In genomic region chr13:50075619-50076097, GRCh38 we compare ENCODE assay signal across 8 cellular contexts.
DNase-seq lines count a peak whose midpoint lies in the region; ATAC-seq, FAIRE-seq and TF ChIP-seq lines count a peak whose summit lies in the region.

No MANE protein-coding gene starts in this region.

- no peaks in the 10 kb centered on the region for H3K9me2 ChIP-seq in OCI-LY7 (ENCODE audit: insufficient read depth, low read length)

- H3K36me3 Mint-ChIP-seq in activated T-cell treated with anti-CD3 and anti-CD28 coated beads, Interleukin-2, amount 50 U/mL, for 4 hours (ENCODE audit: insufficient read depth), result peaks cover 8% of the 10 kb centered on the region
- H3K36me3 Mint-ChIP-seq in activated naive CD4-positive, alpha-beta T cell treated with anti-CD3 and anti-CD28 coated beads, Interleukin-2, amount 10 ng/mL, durations not matched to agents 7 days and 5 days, result peaks cover 46% of the 10 kb centered on the region

- no peak overlapping the region for H4K91ac ChIP-seq in H1 (replicated peaks; ENCODE audit: insufficient read length, low read length)

- H2AFZ ChIP-seq in OCI-LY7 (ENCODE audit: low read length), result no peak overlapping the region
- no peak overlapping the region for H2AFZ ChIP-seq in H1 (ENCODE audit: low read length)

- no peak overlapping the region for H3K27ac Mint-ChIP-seq in activated naive CD4-positive, alpha-beta T cell treated with anti-CD3 and anti-CD28 coated beads, Interleukin-2, amount 10 ng/mL, durations not matched to agents 7 days and 5 days

- H2BK120ac ChIP-seq in H1 (replicated peaks; ENCODE audit: low read depth, low read length), result no peak overlapping the region

- POLR2A ChIA-PET in OCI-LY7 (lab: Charles Lee), result interaction anchor here (0.6 to 1.4 kb wide), 7 partner anchors 14 to 400 kb away, joined by 3 to 8 read pairs (median 5); no protein-coding TSS in a partner anchor
- POLR2A ChIA-PET in H1 (lab: Charles Lee; ENCODE audit: partially characterized antibody), result interaction anchor here (1.1 kb wide), 2 partner anchors 68 to 79 kb away, joined by 3 to 5 read pairs; no protein-coding TSS in a partner anchor

- H3K23ac ChIP-seq in H1 (ENCODE audit: insufficient read length), result no peak overlapping the region

- H3K9ac ChIP-seq in H1 (replicated peaks in 1 of 4; ENCODE audit: extremely low read depth in 1 of 4, low read depth in 3 of 4, low read length in 3 of 4), result no peak overlapping the region

- no peak overlapping the region for H2BK15ac ChIP-seq in H1 (ENCODE audit: low read length)

- TF ChIP-seq CTCF in OCI-LY7 (conservative IDR thresholded peaks at IDR 0.05; ENCODE audit: low read length) (no peak), H1 (IDR thresholded peaks at IDR 0.05; ENCODE audit: control extremely low read depth in 1 of 3, insufficient read depth in 1 of 3, low read depth in 1 of 3, low read length in 3 of 3) (no peak)

- no peak for ATAC-seq in activated T-cell treated with anti-CD3 and anti-CD28 coated beads, Interleukin-2, amount 50 U/mL, for 4 hours

- H3K4me3 ChIP-seq in OCI-LY7 (ENCODE audit: low read depth, low read length, poor library complexity, severe bottlenecking) (peak overlapping the region; percentile 96), H1 (ENCODE audit: extremely low read depth in 1 of 4, insufficient read depth in 2 of 4, low read depth in 3 of 4, low read length in 4 of 4) (no peak overlapping the region), thymus (ENCODE audit: low read length) (peak overlapping the region; percentile 3)

- intact Hi-C loops in OCI-LY7 (cut with micrococcal nuclease; ENCODE audit: unreplicated experiment), result no loop called here

- H3K23me2 ChIP-seq in H1 (ENCODE audit: low read depth, low read length), result peaks cover 5% of the 10 kb centered on the region; the same call in 1 of the 2 replicates

- BruUV-seq in OCI-LY7 (replicated peaks; lab: Mats Ljungman, UMichigan), result no TSS peak

- no peak overlapping the region for H2AK5ac ChIP-seq in H1 (ENCODE audit: low read depth, low read length)

- no peak overlapping the region for H3K4ac ChIP-seq in H1 (replicated peaks; ENCODE audit: insufficient read length, low read depth, low read length)

- WGBS in H1 (ENCODE audit: extremely low coverage in 1 of 2, insufficient coverage in 1 of 2, insufficient read length in 1 of 2, insufficient replicate concordance in 2 of 2, low coverage in 1 of 2, low lambda C conversion rate in 2 of 2, missing lambda C conversion rate in 1 of 2), 2 experiments, result 83% methylated on average over 3 of the region's 3 CpGs; no CpG with 5 or more reads in 1 of the 2 experiments
- 25% methylated on average over 3 of the region's 3 CpGs for WGBS in thymus

- CTCF ChIA-PET in OCI-LY7 (lab: Charles Lee; ENCODE audit: unreplicated experiment), result no interaction called here
- CTCF ChIA-PET in H1 (lab: Charles Lee; ENCODE audit: partially characterized antibody), result interaction anchor here (1.7 kb wide), 1 partner anchor 100 kb away, joined by 4 read pairs; no protein-coding TSS in a partner anchor
- CTCF ChIA-PET in activated naive CD4-positive, alpha-beta T cell treated with anti-CD3 and anti-CD28 coated beads, Interleukin-2, amount 10 ng/mL, durations not matched to agents 7 days and 5 days (lab: Charles Lee), result interaction anchor here (0.6 to 1.6 kb wide), 2 partner anchors 77 to 813 kb away, joined by 3 to 5 read pairs; no protein-coding TSS in a partner anchor

- no peak overlapping the region for H4K8ac ChIP-seq in H1 (ENCODE audit: extremely low read depth, insufficient read depth, low read length)

- no peak for TF ChIP-seq RAD21 in H1 (IDR thresholded peaks at IDR 0.05 in 1 of 2, conservative IDR thresholded peaks at IDR 0.05 in 1 of 2; ENCODE audit: low read depth in 2 of 2, low read length in 2 of 2)

- H3K36me3 ChIP-seq in OCI-LY7 (ENCODE audit: insufficient read depth, low read length) (peaks cover 92% of the 10 kb centered on the region), H1 (ENCODE audit: control insufficient read depth in 2 of 4, insufficient read depth in 4 of 4, low read length in 3 of 4) (peaks cover 0 to 3% (median 0%) of the 10 kb centered on the region in 4 experiments; a peak in 1 of 8 replicates), thymus (ENCODE audit: control insufficient read depth, insufficient read depth) (peaks cover 3% of the 10 kb centered on the region)

- FAIRE-seq in H1 (lab: Jason Lieb, UNC), result peak; percentile 7

- H3K27me3 ChIP-seq in H1 (replicated peaks in 1 of 4; ENCODE audit: control insufficient read depth in 3 of 4, extremely low read depth in 1 of 4, insufficient read depth in 3 of 4, low read length in 3 of 4), result no peaks in the 10 kb centered on the region; a peak in 2 of 7 replicates
- no peaks in the 10 kb centered on the region for H3K27me3 ChIP-seq in thymus (ENCODE audit: control insufficient read depth, insufficient read depth)

- H3K4me1 Mint-ChIP-seq in activated T-cell treated with anti-CD3 and anti-CD28 coated beads, Interleukin-2, amount 50 U/mL, for 4 hours (ENCODE audit: low read depth), result peaks cover 44% of the 10 kb centered on the region
- peaks cover 61% of the 10 kb centered on the region for H3K4me1 Mint-ChIP-seq in activated naive CD4-positive, alpha-beta T cell treated with anti-CD3 and anti-CD28 coated beads, Interleukin-2, amount 10 ng/mL, durations not matched to agents 7 days and 5 days

- H3K27ac ChIP-seq in OCI-LY7 (ENCODE audit: low read depth, low read length, poor library complexity, severe bottlenecking), result peak overlapping the region; percentile 72
- no peak overlapping the region for H3K27ac ChIP-seq in H1 (ENCODE audit: low read depth, low read length)
- no peak overlapping the region for H3K27ac ChIP-seq in thymus (ENCODE audit: low read depth)

- no peak overlapping the region for H4K5ac ChIP-seq in H1 (ENCODE audit: insufficient read length, low read depth, low read length)

- no peak overlapping the region for H2BK20ac ChIP-seq in H1 (ENCODE audit: low read length)

- peak overlapping the region; percentile 96 for H3K4me2 ChIP-seq in OCI-LY7 (ENCODE audit: low read length)
- no peak overlapping the region for H3K4me2 ChIP-seq in H1 (ENCODE audit: insufficient read depth in 1 of 2, low read depth in 2 of 2, low read length in 2 of 2)

- no peak for DNase-seq in activated T-cell treated with anti-CD3 and anti-CD28 coated beads, Interleukin-2, amount 50 U/mL, for 4 hours
- DNase-seq in activated T-cell treated with anti-CD3 and anti-CD28 coated beads for 4 hours (no peak), OCI-LY7 (ENCODE audit: low spot score) (peak; percentile 62), H1 (ENCODE audit: low read depth in 1 of 2, low spot score in 2 of 2) (no peak), NCI-H146 treated with DMSO at 0.1 percent for 48 hours (lab: John Stamatoyannopoulos, UW; ENCODE audit: unreplicated experiment) (no peak), AG20443 (ENCODE audit: low spot score) (no peak)
- DNase-seq in activated naive CD4-positive, alpha-beta T cell treated with anti-CD3 and anti-CD28 coated beads, Interleukin-2, amount 10 ng/mL, durations not matched to agents 7 days and 5 days, result no peak

- H2BK5ac ChIP-seq in H1 (ENCODE audit: low read depth, low read length), result no peak overlapping the region

- H3K27me3 Mint-ChIP-seq in activated T-cell treated with anti-CD3 and anti-CD28 coated beads, Interleukin-2, amount 50 U/mL, for 4 hours (ENCODE audit: low read depth), result peaks cover 9% of the 10 kb centered on the region
- no peaks in the 10 kb centered on the region for H3K27me3 Mint-ChIP-seq in activated naive CD4-positive, alpha-beta T cell treated with anti-CD3 and anti-CD28 coated beads, Interleukin-2, amount 10 ng/mL, durations not matched to agents 7 days and 5 days

- TF ChIP-seq EP300 in H1 (IDR thresholded peaks at IDR 0.05; ENCODE audit: borderline replicate concordance in 1 of 2, low read depth in 2 of 2, low read length in 2 of 2), result no peak

- H3K9me3 ChIP-seq in OCI-LY7 (ENCODE audit: low read length), result no peaks in the 10 kb centered on the region
- no peaks in the 10 kb centered on the region for H3K9me3 ChIP-seq in H1 (ENCODE audit: insufficient read depth in 2 of 2, low read depth in 1 of 2, low read length in 1 of 2)
- H3K9me3 ChIP-seq in thymus (ENCODE audit: control insufficient read depth), result no peaks in the 10 kb centered on the region

- H3K4me1 ChIP-seq in OCI-LY7 (ENCODE audit: insufficient read depth, low read length, poor library complexity, severe bottlenecking) (peaks cover 70% of the 10 kb centered on the region), H1 (replicated peaks in 1 of 4; ENCODE audit: control insufficient read depth in 3 of 4, insufficient read depth in 4 of 4, low read length in 3 of 4) (peaks cover 0 to 6% (median 2%) of the 10 kb centered on the region in 4 experiments; a peak in 3 of 7 replicates), thymus (ENCODE audit: control insufficient read depth, insufficient read depth, low read length) (peaks cover 2% of the 10 kb centered on the region)

- TF ChIP-seq POLR2A in H1 (IDR thresholded peaks at IDR 0.05; ENCODE audit: control extremely low read depth in 1 of 2, low read depth in 2 of 2, low read length in 2 of 2), result no peak

- H3K4me3 Mint-ChIP-seq in activated T-cell treated with anti-CD3 and anti-CD28 coated beads, Interleukin-2, amount 50 U/mL, for 4 hours, result peak overlapping the region; percentile 62
- H3K4me3 Mint-ChIP-seq in activated naive CD4-positive, alpha-beta T cell treated with anti-CD3 and anti-CD28 coated beads, Interleukin-2, amount 10 ng/mL, durations not matched to agents 7 days and 5 days, result no peak overlapping the region

- peaks cover 100% of the 10 kb centered on the region for H3K79me2 ChIP-seq in OCI-LY7 (ENCODE audit: insufficient read depth, low read depth, low read length)
- peaks cover 0 to 96% of the 10 kb centered on the region in 2 experiments; a peak in 2 of 4 replicates for H3K79me2 ChIP-seq in H1 (ENCODE audit: control insufficient read depth in 1 of 2, insufficient read depth in 2 of 2, low read length in 2 of 2)

- H3K14ac ChIP-seq in H1 (ENCODE audit: insufficient read length), result no peak overlapping the region

- no peak overlapping the region for H2BK12ac ChIP-seq in H1 (ENCODE audit: low read depth, low read length)

- peaks cover 81% of the 10 kb centered on the region for H4K20me1 ChIP-seq in OCI-LY7 (ENCODE audit: insufficient read depth, low read length)
- peaks cover 7 to 8% of the 10 kb centered on the region in 2 experiments for H4K20me1 ChIP-seq in H1 (replicated peaks in 1 of 2; ENCODE audit: control insufficient read depth in 1 of 2, insufficient read depth in 2 of 2, low read length in 2 of 2)

- H3K9me3 Mint-ChIP-seq in activated T-cell treated with anti-CD3 and anti-CD28 coated beads, Interleukin-2, amount 50 U/mL, for 4 hours, result no peaks in the 10 kb centered on the region
- H3K9me3 Mint-ChIP-seq in activated naive CD4-positive, alpha-beta T cell treated with anti-CD3 and anti-CD28 coated beads, Interleukin-2, amount 10 ng/mL, durations not matched to agents 7 days and 5 days, result no peaks in the 10 kb centered on the region

- H3K18ac ChIP-seq in H1 (ENCODE audit: extremely low read depth, low read length), result no peak overlapping the region

- no peak overlapping the region for H3K56ac ChIP-seq in H1 (replicated peaks; ENCODE audit: insufficient read length, low read depth, low read length)

- peaks cover 3% of the 10 kb centered on the region; the same call in 1 of the 2 replicates for H3K79me1 ChIP-seq in H1 (ENCODE audit: low read depth, low read length)

TF ChIP-seq in H1, 55 proteins besides CTCF, POLR2A, EP300 and RAD21 (continues in another document):
- TF ChIP-seq NRF1 (IDR thresholded peaks at IDR 0.05; ENCODE audit: low read depth, low read length), result no peak
- TF ChIP-seq BACH1 (IDR thresholded peaks at IDR 0.05; ENCODE audit: low read length), result no peak

Comparison
In these comparisons a context has a peak if more than half of its experiments do, and no peak if none do; other contexts are left out.
1. H3K4me3 ChIP-seq: peak in OCI-LY7 (single experiment) and thymus (single experiment); none in H1 (0 of 4).